In genomic region chr12:109296431-109296830, GRCh38 we compare ENCODE assay signal across 17 cellular contexts. TPM values are rescaled to one million over a fixed set of nuclear protein-coding genes. Genes with fewer than 3 reads are reported as not detected.
A peak's percentile ranks its signal among the peaks of the same experiment; 100 is the strongest.
DNase-seq lines count a peak whose midpoint lies in the region; ATAC-seq and TF ChIP-seq lines count a peak whose summit lies in the region.
"Had no signal": no experiment of that assay in that cellular context is flagged by ENCODE, and none has a peak within 500 bp of the region (broad histone marks: within the 10 kb centered on the region; RNA-seq: fewer than 3 reads in every experiment).

No MANE protein-coding gene starts in this region.

- TF ChIP-seq POLR2A in IMR-90 (IDR thresholded peaks at IDR 0.05; ENCODE audit: low read depth, low read length): no peak

- H3K18ac ChIP-seq in IMR-90 (ENCODE audit: low read depth, low read length): no peak overlapping the region

- no peak for TF ChIP-seq RAD21 in IMR-90 (IDR thresholded peaks at IDR 0.05; ENCODE audit: low read length)

- H3K4me1 Mint-ChIP-seq in stimulated activated effector memory CD8-positive, alpha-beta T cell treated with anti-CD3 and anti-CD28 coated beads, Interleukin-12 subunit alpha, Interleukin-12 subunit beta, amount 100 ng/mL, for 72 hours: no peaks in the 10 kb centered on the region
- H3K4me1 Mint-ChIP-seq: CD4-positive, CD25-positive, alpha-beta regulatory T cell; CD8-positive, alpha-beta memory T cell had no signal

- H3K4ac ChIP-seq in IMR-90 (ENCODE audit: low read depth, low read length): no peak overlapping the region

- H3K79me2 ChIP-seq in osteoblast (ENCODE audit: insufficient read depth, low read length): no peaks in the 10 kb centered on the region

- H2BK120ac ChIP-seq in IMR-90 (ENCODE audit: low read depth, low read length): no peak overlapping the region

- H3K79me1 ChIP-seq in IMR-90 (ENCODE audit: low read depth in 1 of 2, low read length in 2 of 2): no peaks in the 10 kb centered on the region

- H3K9me3 Mint-ChIP-seq in stimulated activated effector memory CD8-positive, alpha-beta T cell treated with anti-CD3 and anti-CD28 coated beads, Interleukin-12 subunit alpha, Interleukin-12 subunit beta, amount 100 ng/mL, for 72 hours: no peaks in the 10 kb centered on the region
- H3K9me3 Mint-ChIP-seq: CD8-positive, alpha-beta memory T cell had no signal

- no peak overlapping the region for H2BK5ac ChIP-seq in IMR-90 (ENCODE audit: low read depth, low read length, poor library complexity, severe bottlenecking)

- no peak overlapping the region for H3K4me3 Mint-ChIP-seq in stimulated activated effector memory CD8-positive, alpha-beta T cell treated with anti-CD3 and anti-CD28 coated beads, Interleukin-12 subunit alpha, Interleukin-12 subunit beta, amount 100 ng/mL, for 72 hours
- H3K4me3 Mint-ChIP-seq: CD4-positive, CD25-positive, alpha-beta regulatory T cell; CD8-positive, alpha-beta memory T cell had no signal

- no peak overlapping the region for H3K56ac ChIP-seq in IMR-90 (ENCODE audit: extremely low read depth, insufficient read depth, low read length)

- H3K9ac ChIP-seq in IMR-90 (ENCODE audit: low read depth, low read length): no peak overlapping the region

- dilution Hi-C loops in IMR-90 (cut with HindIII; ENCODE audit: low sequenced_read_pairs, unreplicated experiment): no loop called here

- H2AFZ ChIP-seq in IMR-90 (replicated peaks; ENCODE audit: low read length, poor library complexity) (peak overlapping the region; percentile 21), osteoblast (ENCODE audit: low read length) (no peak overlapping the region)

- no peak overlapping the region for H3K23ac ChIP-seq in IMR-90 (ENCODE audit: low read depth, low read length)

- POLR2A ChIA-PET in IMR-90 (lab: Charles Lee; ENCODE audit: unreplicated experiment): no interaction called here

- no peak overlapping the region for H4K91ac ChIP-seq in IMR-90 (ENCODE audit: insufficient read depth, low read depth, low read length)

- H3K14ac ChIP-seq in IMR-90 (replicated peaks; ENCODE audit: low read depth, low read length): no peak overlapping the region

- H3K27me3 ChIP-seq in H7 (ENCODE audit: control insufficient read depth, insufficient read depth, low read length): no peaks in the 10 kb centered on the region
- peaks cover 9% of the 10 kb centered on the region; the same call in 1 of the 2 replicates for H3K27me3 ChIP-seq in IMR-90 (ENCODE audit: control insufficient read depth, insufficient read depth, low read length)
- no peaks in the 10 kb centered on the region for H3K27me3 ChIP-seq in osteoblast (ENCODE audit: insufficient read depth, low read length)
- H3K27me3 ChIP-seq: BE2C had no signal

- H4K20me1 ChIP-seq in IMR-90 (ENCODE audit: insufficient read depth, low read length): no peaks in the 10 kb centered on the region
- no peaks in the 10 kb centered on the region for H4K20me1 ChIP-seq in osteoblast (ENCODE audit: insufficient read depth, low read length)

- no peak overlapping the region for H2BK15ac ChIP-seq in IMR-90 (ENCODE audit: low read depth, low read length)

- H3K27ac ChIP-seq in IMR-90 (ENCODE audit: insufficient read depth, low read length): no peak overlapping the region
- H3K27ac ChIP-seq in osteoblast (ENCODE audit: low read depth, low read length): no peak overlapping the region
- H3K27ac ChIP-seq: HL-60 had no signal

- no peaks in the 10 kb centered on the region for H3K36me3 Mint-ChIP-seq in stimulated activated effector memory CD8-positive, alpha-beta T cell treated with anti-CD3 and anti-CD28 coated beads, Interleukin-12 subunit alpha, Interleukin-12 subunit beta, amount 100 ng/mL, for 72 hours
- H3K36me3 Mint-ChIP-seq: CD4-positive, CD25-positive, alpha-beta regulatory T cell; CD8-positive, alpha-beta memory T cell had no signal

- H3K4me3 ChIP-seq in H7 (ENCODE audit: insufficient read depth, low read depth, low read length) (no peak overlapping the region), IMR-90 (ENCODE audit: insufficient read depth, low read depth, low read length) (no peak overlapping the region), osteoblast (ENCODE audit: insufficient read depth, low read length) (no peak overlapping the region)
- H3K4me3 ChIP-seq: K562 had no signal

- no peak overlapping the region for H4K5ac ChIP-seq in IMR-90 (ENCODE audit: low read depth, low read length)

- no peak overlapping the region for H4K8ac ChIP-seq in IMR-90 (ENCODE audit: low read depth in 2 of 2, low read length in 2 of 2)

- H3K9me1 ChIP-seq in IMR-90 (ENCODE audit: insufficient read depth, low read length): no peaks in the 10 kb centered on the region

- H3K27ac Mint-ChIP-seq in stimulated activated effector memory CD8-positive, alpha-beta T cell treated with anti-CD3 and anti-CD28 coated beads, Interleukin-12 subunit alpha, Interleukin-12 subunit beta, amount 100 ng/mL, for 72 hours: peak overlapping the region; percentile 41
- H3K27ac Mint-ChIP-seq: CD8-positive, alpha-beta memory T cell had no signal

- ATAC-seq in IMR-90 (ENCODE audit: low read depth): no peak
- ATAC-seq in stimulated activated effector memory CD8-positive, alpha-beta T cell treated with anti-CD3 and anti-CD28 coated beads, Interleukin-12 subunit alpha, Interleukin-12 subunit beta, amount 100 ng/mL, for 72 hours: no peak
- ATAC-seq: K562 had no signal

- no peak overlapping the region for H3K4me2 ChIP-seq in IMR-90 (ENCODE audit: low read depth, low read length)
- no peak overlapping the region for H3K4me2 ChIP-seq in osteoblast (ENCODE audit: insufficient read depth, low read length)

- DNase-seq in H7: peak; percentile 24
- no peak for DNase-seq in IMR-90
- peak; percentile 71 for DNase-seq in osteoblast (ENCODE audit: insufficient read length, low spot score, missing footprints)
- DNase-seq in stimulated activated effector memory CD8-positive, alpha-beta T cell treated with anti-CD3 and anti-CD28 coated beads, Interleukin-12 subunit alpha, Interleukin-12 subunit beta, amount 100 ng/mL, for 72 hours (ENCODE audit: low spot score in 2 of 2): no peak
- no peak for DNase-seq in iPS-NIHi7 (ENCODE audit: extremely low spot score)
- no peak for DNase-seq in NCI-H187 (lab: John Stamatoyannopoulos, UW)
- DNase-seq: ACHN; BE2C; C1 segment of cervical spinal cord; CD4-positive, CD25-positive, alpha-beta regulatory T cell; CD8-positive, alpha-beta memory T cell; COR-L47; HCEC 1CT had no signal

- CTCF ChIA-PET in IMR-90 (lab: Yijun Ruan, JAX): no interaction called here

- no CpG with 5 or more reads among the region's 3 CpGs for whole genome bisulfite sequencing in IMR-90 (ENCODE audit: extremely low coverage in 2 of 2, insufficient read length in 1 of 2), 2 experiments

- no peaks in the 10 kb centered on the region for H3K9me3 ChIP-seq in IMR-90 (ENCODE audit: control insufficient read depth, insufficient read depth, low read length)
- no peaks in the 10 kb centered on the region for H3K9me3 ChIP-seq in osteoblast (ENCODE audit: low read depth, low read length)
- H3K9me3 ChIP-seq: BE2C had no signal

- no peaks in the 10 kb centered on the region for H3K36me3 ChIP-seq in H7 (replicated peaks; ENCODE audit: control insufficient read depth, insufficient read depth, low read length)
- no peaks in the 10 kb centered on the region for H3K36me3 ChIP-seq in IMR-90 (ENCODE audit: control insufficient read depth, insufficient read depth, low read length)
- no peaks in the 10 kb centered on the region for H3K36me3 ChIP-seq in osteoblast (ENCODE audit: insufficient read depth, low read length)
- H3K36me3 ChIP-seq: BE2C had no signal

- in situ Hi-C loops in IMR-90 (cut with MboI; ENCODE audit: low sequenced_read_pairs): no loop called here

- no peak overlapping the region for H2AK5ac ChIP-seq in IMR-90 (ENCODE audit: low read depth, low read length)

- no peak overlapping the region for H2BK20ac ChIP-seq in IMR-90 (ENCODE audit: low read depth, low read length)

- no TSS peak for BruUV-seq in IMR-90 (replicated peaks; lab: Mats Ljungman, UMichigan)

- intact Hi-C loops in IMR-90 (cut with micrococcal nuclease): no loop called here

- no peak overlapping the region for H2AK9ac ChIP-seq in IMR-90 (replicated peaks; ENCODE audit: low read depth, low read length, poor library complexity)

- H3K4me1 ChIP-seq in IMR-90 (ENCODE audit: control insufficient read depth, insufficient read depth, low read length): no peaks in the 10 kb centered on the region
- H3K4me1 ChIP-seq in osteoblast (ENCODE audit: insufficient read depth, low read length): no peaks in the 10 kb centered on the region

- no peak for TF ChIP-seq CTCF in IMR-90 (conservative IDR thresholded peaks at IDR 0.05; ENCODE audit: low read depth, low read length)
- no peak for TF ChIP-seq CTCF in osteoblast (IDR thresholded peaks at IDR 0.05; ENCODE audit: extremely low read depth, low read depth, low read length)

TF ChIP-seq in IMR-90, 13 proteins besides CTCF, POLR2A, EP300 and RAD21 (continues in another document):
- TF ChIP-seq MAZ (IDR thresholded peaks at IDR 0.05; ENCODE audit: borderline replicate concordance, low read depth, low read length): no peak
- TF ChIP-seq ELK1 (IDR thresholded peaks at IDR 0.05; ENCODE audit: borderline replicate concordance, low read depth, low read length): no peak
- TF ChIP-seq FOS (IDR thresholded peaks at IDR 0.05; ENCODE audit: low read depth, low read length): no peak
- no peak for TF ChIP-seq MXI1 (IDR thresholded peaks at IDR 0.05; ENCODE audit: borderline replicate concordance, low read depth, low read length)
- no peak for TF ChIP-seq CEBPB (IDR thresholded peaks at IDR 0.05; ENCODE audit: low read depth, low read length)
- no peak for TF ChIP-seq MAFK (IDR thresholded peaks at IDR 0.05; ENCODE audit: low read depth, low read length)

RNA-seq across cellular contexts. Expression of gene FOXN4, which starts 12.7 kb away (rescaled TPM):
- 0.07 and 0.33 TPM in 2 replicates for total RNA-seq in H7 (2014; rRNA removed; shearing (Covaris generic))
- total RNA-seq in IMR-90 (2012; rRNA removed) (not detected in 2 replicates), osteoblast (not detected in 2 replicates)
- not detected in 2 replicates for polyA plus RNA-seq in IMR-90 (2012; rRNA removed)
- not detected in 2 replicates for polyA plus RNA-seq in IMR-90 (2012; cell fraction: cytosol; rRNA removed)
- polyA plus RNA-seq in IMR-90 (2012; cell fraction: nucleus; rRNA removed; ENCODE audit: low replicate concordance): not detected in 2 replicates
- total RNA-seq: CD4-positive, CD25-positive, alpha-beta regulatory T cell; CD8-positive, alpha-beta memory T cell; HT1080; K562 had no signal
- polyA plus RNA-seq: CD8-positive, alpha-beta memory T cell; K562 had no signal

RNA-seq across cellular contexts. Expression of gene MYO1H, which starts 51.3 kb away (rescaled TPM):
- 0.04 TPM in 1 of 2 replicates, not detected in the other for total RNA-seq in H7 (2014; rRNA removed; shearing (Covaris generic))
- total RNA-seq in IMR-90 (2012; rRNA removed): not detected in 2 replicates
- polyA plus RNA-seq in IMR-90 (2012; rRNA removed): not detected in 2 replicates
- not detected in 2 replicates for polyA plus RNA-seq in IMR-90 (2012; cell fraction: cytosol; rRNA removed)
- 0.08 TPM in 1 of 2 replicates, not detected in the other for polyA plus RNA-seq in IMR-90 (2012; cell fraction: nucleus; rRNA removed; ENCODE audit: low replicate concordance)
- total RNA-seq in osteoblast: 1.5 TPM in 1 of 2 replicates, not detected in the other
- total RNA-seq: CD4-positive, CD25-positive, alpha-beta regulatory T cell; CD8-positive, alpha-beta memory T cell; H1; HT1080; K562 had no signal
- polyA plus RNA-seq: CD8-positive, alpha-beta memory T cell; K562 had no signal

Comparison
In these comparisons a context has a peak if more than half of its experiments do, and no peak if none do; other contexts are left out.
1. DNase-seq: peak in H7 (single experiment) and osteoblast (single experiment); none in IMR-90 (single experiment), stimulated activated effector memory CD8-positive, alpha-beta T cell treated with anti-CD3 and anti-CD28 coated beads, Interleukin-12 subunit alpha, Interleukin-12 subunit beta, amount 100 ng/mL, for 72 hours (0 of 2), iPS-NIHi7 (single experiment) and NCI-H187 (0 of 2).